ENCODE assay signal across 1 cellular context in the genomic region with DNA sequence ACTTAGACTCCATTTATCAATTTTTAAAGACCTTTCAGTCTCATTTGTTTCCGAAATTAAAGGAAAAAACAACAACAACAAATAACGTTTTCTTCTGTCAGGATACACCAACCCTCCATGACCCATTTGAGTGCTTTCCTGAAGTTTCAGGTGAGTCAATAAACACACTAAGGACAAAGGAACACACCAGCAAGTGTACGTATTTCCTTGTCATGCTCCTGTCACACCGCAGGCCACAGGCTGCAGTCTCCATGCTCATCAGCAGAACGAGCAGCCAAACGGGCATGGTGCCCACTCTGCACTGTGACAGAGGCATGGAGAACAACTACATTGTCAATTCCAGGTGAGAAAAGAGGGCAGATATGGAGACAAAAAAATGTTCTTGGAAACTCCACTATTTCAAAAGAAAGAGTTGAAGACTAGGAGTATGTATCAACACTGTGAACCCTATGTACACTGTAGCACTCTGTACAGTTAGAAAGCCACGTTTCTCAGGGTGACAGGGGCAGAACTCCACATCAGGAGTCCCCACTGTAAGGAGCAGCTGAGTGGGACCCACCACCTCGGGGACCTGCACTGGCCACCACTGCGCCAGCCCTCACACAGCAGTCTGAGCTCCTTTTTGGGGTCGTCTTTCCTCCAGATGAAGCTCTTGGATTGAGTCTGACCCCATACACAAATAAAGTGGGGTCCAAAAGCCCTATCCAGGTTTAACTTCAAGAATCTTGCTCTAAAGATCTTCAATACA.
TF ChIP-seq lines count a peak whose summit lies in the region.

No MANE protein-coding gene starts in this region.

TF ChIP-seq in endothelial cell of umbilical vein, 7 proteins besides CTCF, POLR2A, EP300 and RAD21:
- TF ChIP-seq MYC (IDR thresholded peaks at IDR 0.05; ENCODE audit: low read depth, low read length) (no peak), JUN (IDR thresholded peaks at IDR 0.05; ENCODE audit: borderline replicate concordance, insufficient read depth, insufficient read length, low read depth) (no peak), GATA2 (IDR thresholded peaks at IDR 0.05; ENCODE audit: insufficient read depth, insufficient read length, low read depth, low read length) (peak; percentile 2)
